Comparison of ENCODE assay signal across 8 cellular contexts in genomic region chr15:68783226-68784054, GRCh38. TPM values are rescaled to one million over a fixed set of nuclear protein-coding genes. Genes with fewer than 3 reads are reported as not detected.
DNase-seq lines count a peak whose midpoint lies in the region; ATAC-seq, FAIRE-seq and TF ChIP-seq lines count a peak whose summit lies in the region.

No MANE protein-coding gene starts in this region.

- H3K4me3 Mint-ChIP-seq in neural progenitor cell, result no peak overlapping the region

- in situ Hi-C loops in KBM-7 (cut with MboI; ENCODE audit: low pct_unique_long_range_greater_than_20kb, low sequenced_read_pairs), result loop anchor here (10.0 kb wide), 1 partner anchor 91 kb away; no protein-coding TSS in a partner anchor

- H4K20me1 ChIP-seq in endothelial cell of umbilical vein (replicated peaks; ENCODE audit: control insufficient read depth, extremely low read depth, insufficient read depth, low read length), result no peaks in the 10 kb centered on the region
- peaks cover 87% of the 10 kb centered on the region for H4K20me1 ChIP-seq in neural progenitor cell (ENCODE audit: low read depth)

- H2AFZ ChIP-seq in endothelial cell of umbilical vein (ENCODE audit: low read depth, low read length) (no peak overlapping the region), neural progenitor cell (replicated peaks) (no peak overlapping the region)

- H3K4me1 ChIP-seq in endothelial cell of umbilical vein (ENCODE audit: control insufficient read depth, extremely low read depth, insufficient read depth, low read length), result peaks cover 14% of the 10 kb centered on the region
- H3K4me1 ChIP-seq in neural progenitor cell, result no peaks in the 10 kb centered on the region

- H3K27me3 ChIP-seq in endothelial cell of umbilical vein (ENCODE audit: control insufficient read depth in 2 of 2, insufficient read depth in 2 of 2, low read length in 2 of 2) (no peaks in the 10 kb centered on the region), neural progenitor cell (no peaks in the 10 kb centered on the region)

- POLR2A ChIA-PET in endothelial cell of umbilical vein (lab: Charles Lee), result no interaction called here

- H3K9me1 ChIP-seq in endothelial cell of umbilical vein (replicated peaks; ENCODE audit: control insufficient read depth, extremely low read depth, insufficient read depth, low read length), result no peaks in the 10 kb centered on the region

- ATAC-seq in HG03460 (IDR thresholded peaks at IDR 0.05; ENCODE audit: unreplicated experiment), result no peak

- H3K9me3 ChIP-seq in endothelial cell of umbilical vein (replicated peaks; ENCODE audit: control insufficient read depth, insufficient read depth, low read length), result no peaks in the 10 kb centered on the region
- H3K9me3 ChIP-seq in neural progenitor cell (ENCODE audit: low read depth), result no peaks in the 10 kb centered on the region

- BruUV-seq in endothelial cell of umbilical vein (replicated peaks; lab: Mats Ljungman, UMichigan), result no TSS peak

- H3K9ac ChIP-seq in endothelial cell of umbilical vein (replicated peaks; ENCODE audit: extremely low read depth, insufficient read depth, low read length) (no peak overlapping the region), neural progenitor cell (no peak overlapping the region)

- H3K4me1 Mint-ChIP-seq in neural progenitor cell, result peaks cover 22% of the 10 kb centered on the region

- peaks cover 42% of the 10 kb centered on the region for H3K36me3 Mint-ChIP-seq in neural progenitor cell

- no peaks in the 10 kb centered on the region for H3K9me3 Mint-ChIP-seq in neural progenitor cell

- no peak for TF ChIP-seq POLR2A in endothelial cell of umbilical vein (IDR thresholded peaks at IDR 0.05; ENCODE audit: low read depth, low read length)

- peaks cover 2% of the 10 kb centered on the region for H3K27me3 Mint-ChIP-seq in neural progenitor cell (ENCODE audit: insufficient read depth, low read depth)

- H3K27ac ChIP-seq in C4-2B, result peak overlapping the region; percentile 25
- H3K27ac ChIP-seq in endothelial cell of umbilical vein (ENCODE audit: insufficient read depth, low read depth, low read length), result no peak overlapping the region
- no peak overlapping the region for H3K27ac ChIP-seq in neural progenitor cell

- dilution Hi-C loops in endothelial cell of umbilical vein (cut with MboI; ENCODE audit: extremely low pct_ligation_motif_present, low sequenced_read_pairs), result no loop called here

- DNase-seq in KBM-7 (peak; percentile 75), endothelial cell of umbilical vein (ENCODE audit: low read depth, low spot score) (peak; percentile 32), neural progenitor cell (ENCODE audit: low spot score) (peak; percentile 53), cortex of kidney (lab: John Stamatoyannopoulos, UW) (no peak), GM19239 (ENCODE audit: insufficient read length, low spot score) (no peak)
- DNase-seq in activated CD8-positive, alpha-beta memory T cell treated with anti-CD3 and anti-CD28 coated beads for 1 hour (ENCODE audit: extremely low read depth in 1 of 2, low read depth in 1 of 2), result peak; percentile 42 to 57

- H3K4me2 ChIP-seq in endothelial cell of umbilical vein (ENCODE audit: insufficient read depth, low read length), result no peak overlapping the region
- H3K4me2 ChIP-seq in neural progenitor cell, result no peak overlapping the region

- H3K4me3 ChIP-seq in endothelial cell of umbilical vein (replicated peaks in 1 of 3; ENCODE audit: insufficient read depth in 1 of 3, low read depth in 1 of 3, low read length in 3 of 3) (no peak overlapping the region), neural progenitor cell (no peak overlapping the region)

- TF ChIP-seq CTCF in C4-2B (conservative IDR thresholded peaks at IDR 0.05), result peak; percentile 70
- TF ChIP-seq CTCF in endothelial cell of umbilical vein (IDR thresholded peaks at IDR 0.05; ENCODE audit: extremely low read depth in 1 of 2, insufficient read depth in 1 of 2, low read depth in 1 of 2, low read length in 2 of 2), result peak; percentile 39 to 73
- TF ChIP-seq CTCF in neural progenitor cell (IDR thresholded peaks at IDR 0.05), result peak; percentile 56

- intact Hi-C loops in endothelial cell of umbilical vein (cut with micrococcal nuclease), result loop anchor here (1.0 to 2.0 kb wide), 2 partner anchors 45 to 92 kb away; no protein-coding TSS in a partner anchor

- CTCF ChIA-PET in endothelial cell of umbilical vein (lab: Charles Lee), result interaction anchor here (0.8 to 3.5 kb wide), 12 partner anchors 9 to 141 kb away, joined by 3 to 45 read pairs (median 5); no protein-coding TSS in a partner anchor

- peak overlapping the region; percentile 82 for H3K27ac Mint-ChIP-seq in neural progenitor cell

- H3F3A ChIP-seq in neural progenitor cell (ENCODE audit: low read depth), result peaks cover 19% of the 10 kb centered on the region

- FAIRE-seq in endothelial cell of umbilical vein (lab: Jason Lieb, UNC) (no peak), GM19239 (lab: Jason Lieb, UNC) (no peak)

- H3K36me3 ChIP-seq in endothelial cell of umbilical vein (ENCODE audit: control insufficient read depth in 2 of 2, extremely low read depth in 1 of 2, insufficient read depth in 2 of 2, low read length in 2 of 2), result peaks cover 12 to 36% of the 10 kb centered on the region in 2 experiments
- peaks cover 6% of the 10 kb centered on the region for H3K36me3 ChIP-seq in neural progenitor cell

- H3K79me2 ChIP-seq in endothelial cell of umbilical vein (ENCODE audit: control insufficient read depth, insufficient read depth, low read length) (peaks cover 3% of the 10 kb centered on the region), neural progenitor cell (ENCODE audit: low read depth) (peaks cover 41% of the 10 kb centered on the region)

TF ChIP-seq in endothelial cell of umbilical vein, 7 proteins besides CTCF, POLR2A, EP300 and RAD21:
- TF ChIP-seq GATA2 (IDR thresholded peaks at IDR 0.05; ENCODE audit: insufficient read depth, insufficient read length, low read depth, low read length) (no peak), POLR2AphosphoS5 (IDR thresholded peaks at IDR 0.05; ENCODE audit: insufficient read depth, low read depth, low read length) (no peak), JUN (IDR thresholded peaks at IDR 0.05; ENCODE audit: borderline replicate concordance, insufficient read depth, insufficient read length, low read depth) (no peak), MAX (IDR thresholded peaks at IDR 0.05; ENCODE audit: insufficient read depth, insufficient read length) (no peak), EZH2 (IDR thresholded peaks at IDR 0.05; ENCODE audit: borderline replicate concordance, low read depth, low read length, severe bottlenecking) (no peak), MYC (IDR thresholded peaks at IDR 0.05; ENCODE audit: low read depth, low read length) (no peak), FOS (IDR thresholded peaks at IDR 0.05; ENCODE audit: borderline replicate concordance, insufficient read depth, low read length) (no peak)

RNA-seq across cellular contexts. Expression of gene ANP32A, which starts 37.3 kb away (rescaled TPM):
- total RNA-seq in endothelial cell of umbilical vein (169 and 179 TPM in 2 replicates), neural progenitor cell (ENCODE audit: low replicate concordance) (250 and 333 TPM in 2 replicates)
- 29.4 and 37.9 TPM in 2 replicates for polyA plus RNA-seq in endothelial cell of umbilical vein
- polyA plus RNA-seq in endothelial cell of umbilical vein (2011; cell fraction: cytosol; rRNA removed), result 87.1 and 87.3 TPM in 2 replicates
- 53.8 and 56.4 TPM in 2 replicates for polyA plus RNA-seq in endothelial cell of umbilical vein (2011; cell fraction: nucleus; rRNA removed)
- 136 and 198 TPM in 2 replicates for polyA plus RNA-seq in endothelial cell of umbilical vein (2012)
- 57.5 and 60.2 TPM in 2 replicates for polyA minus RNA-seq in endothelial cell of umbilical vein
- polyA minus RNA-seq in endothelial cell of umbilical vein (2011; cell fraction: cytosol; rRNA and poly(A)+ RNA removed), result 58.3 TPM
- polyA minus RNA-seq in endothelial cell of umbilical vein (2011; cell fraction: nucleus; rRNA and poly(A)+ RNA removed), result 33.2 and 34.9 TPM in 2 replicates

Comparison
In these comparisons a context has a peak if more than half of its experiments do, and no peak if none do; other contexts are left out.
1. DNase-seq: peak in KBM-7 (single experiment), activated CD8-positive, alpha-beta memory T cell treated with anti-CD3 and anti-CD28 coated beads for 1 hour (2 of 2), endothelial cell of umbilical vein (single experiment) and neural progenitor cell (single experiment); none in cortex of kidney (single experiment) and GM19239 (single experiment).
2. Peak in every context shown above with its lines, with median percentiles within 50 percentile points of each other: CTCF ChIP-seq.